Comparison of ENCODE assay signal across 15 cellular contexts in genomic region chr12:60106207-60106606, GRCh38.
DNase-seq lines count a peak whose midpoint lies in the region; ATAC-seq, FAIRE-seq and TF ChIP-seq lines count a peak whose summit lies in the region.
"Had no signal": no experiment of that assay in that cellular context is flagged by ENCODE, and none has a peak within 500 bp of the region (broad histone marks: within the 10 kb centered on the region; RNA-seq: fewer than 3 reads in every experiment).

No MANE protein-coding gene starts in this region.

- no peaks in the 10 kb centered on the region for H3K27me3 Mint-ChIP-seq in astrocyte (ENCODE audit: low read depth, unreplicated experiment)
- H3K27me3 Mint-ChIP-seq: naive thymus-derived CD8-positive, alpha-beta T cell had no signal

- no peaks in the 10 kb centered on the region for H3K9me3 Mint-ChIP-seq in astrocyte (ENCODE audit: unreplicated experiment)
- H3K9me3 Mint-ChIP-seq: activated naive CD4-positive, alpha-beta T cell treated with anti-CD3 and anti-CD28 coated beads for 36 hours had no signal

- peaks cover 5% of the 10 kb centered on the region for H3K4me1 ChIP-seq in astrocyte (ENCODE audit: insufficient read depth, low read length)
- H3K4me1 ChIP-seq in aorta (ENCODE audit: control insufficient read depth in 1 of 2, insufficient read depth in 2 of 2, low read length in 2 of 2), result no peaks in the 10 kb centered on the region

- H2AFZ ChIP-seq in astrocyte (ENCODE audit: low read depth, low read length), result no peak overlapping the region

- no peaks in the 10 kb centered on the region for H3K79me2 ChIP-seq in astrocyte (ENCODE audit: insufficient read depth, low read length)

- FAIRE-seq in astrocyte (lab: Jason Lieb, UNC), result no peak
- peak; percentile 92 for FAIRE-seq in islet of Langerhans (lab: Jason Lieb, UNC)

- H3K27ac Mint-ChIP-seq in astrocyte (ENCODE audit: unreplicated experiment), result no peak overlapping the region
- H3K27ac Mint-ChIP-seq: activated naive CD4-positive, alpha-beta T cell treated with anti-CD3 and anti-CD28 coated beads for 36 hours; naive thymus-derived CD8-positive, alpha-beta T cell had no signal

- TF ChIP-seq CTCF in astrocyte (IDR thresholded peaks at IDR 0.05; ENCODE audit: insufficient read depth, low read depth, low read length), result peak; percentile 22

- H3K27ac ChIP-seq in astrocyte (ENCODE audit: low read depth, low read length), result no peak overlapping the region
- no peak overlapping the region for H3K27ac ChIP-seq in aorta (ENCODE audit: low read depth in 1 of 2, low read length in 2 of 2)
- H3K27ac ChIP-seq: SK-N-MC had no signal

- H3K4me2 ChIP-seq in astrocyte (ENCODE audit: low read length), result no peak overlapping the region

- intact Hi-C loops in aorta (cut with DNase I), result no loop called here

- peaks cover 9% of the 10 kb centered on the region for H3K4me1 Mint-ChIP-seq in astrocyte (ENCODE audit: low read depth, unreplicated experiment)
- H3K4me1 Mint-ChIP-seq: naive thymus-derived CD8-positive, alpha-beta T cell had no signal

- no peak for ATAC-seq in aorta (ENCODE audit: low FRiP score)
- ATAC-seq: naive thymus-derived CD8-positive, alpha-beta T cell; stimulated activated naive CD8-positive, alpha-beta T cell treated with anti-CD3 and anti-CD28 coated beads, Interleukin-15, Interleukin-2, amounts not matched to agents 100 U/mL and 50 U/mL, for 24 hours had no signal

- H3K36me3 Mint-ChIP-seq in astrocyte (ENCODE audit: low read depth, unreplicated experiment), result no peaks in the 10 kb centered on the region
- H3K36me3 Mint-ChIP-seq: naive thymus-derived CD8-positive, alpha-beta T cell had no signal

- no peak overlapping the region for H3K9ac ChIP-seq in astrocyte (ENCODE audit: low read length)

- H3K9me3 ChIP-seq in astrocyte (ENCODE audit: insufficient read depth, low read depth, low read length), result no peaks in the 10 kb centered on the region
- H3K9me3 ChIP-seq in aorta (ENCODE audit: control insufficient read depth, low read length), result no peaks in the 10 kb centered on the region

- no peaks in the 10 kb centered on the region for H3K36me3 ChIP-seq in astrocyte (ENCODE audit: insufficient read depth, low read length)
- H3K36me3 ChIP-seq in aorta (ENCODE audit: control insufficient read depth in 1 of 2, insufficient read depth in 2 of 2, low read length in 1 of 2), result no peaks in the 10 kb centered on the region

- no peak overlapping the region for H3K4me3 Mint-ChIP-seq in astrocyte (ENCODE audit: unreplicated experiment)
- H3K4me3 Mint-ChIP-seq: activated naive CD4-positive, alpha-beta T cell treated with anti-CD3 and anti-CD28 coated beads for 36 hours; naive thymus-derived CD8-positive, alpha-beta T cell had no signal

- DNase-seq in AG20443 (ENCODE audit: low spot score) (peak; percentile 9), Kasumi-1 (lab: John Stamatoyannopoulos, UW) (peak; percentile 16 to 35), astrocyte (ENCODE audit: low read depth) (peak; percentile 18), aorta (no peak), NCI-H345 (lab: John Stamatoyannopoulos, UW) (no peak), NCI-H187 treated with DMSO at 0.1 percent for 48 hours (lab: John Stamatoyannopoulos, UW) (no peak), T-helper 1 cell (no peak)
- DNase-seq: activated CD4-positive, alpha-beta T cell treated with anti-CD3 and anti-CD28 coated beads, Interleukin-2, amount 50 U/mL, for 48 hours; activated naive CD4-positive, alpha-beta T cell treated with anti-CD3 and anti-CD28 coated beads for 36 hours; Calu3; naive thymus-derived CD8-positive, alpha-beta T cell; stimulated activated CD4-positive, alpha-beta T cell treated with anti-CD3 and anti-CD28 coated beads, Interleukin-12 subunit alpha, Interleukin-12 subunit beta, amount 100 ng/mL, for 4 hours; stimulated activated naive CD8-positive, alpha-beta T cell treated with anti-CD3 and anti-CD28 coated beads, Interleukin-15, Interleukin-2, amounts not matched to agents 100 U/mL and 50 U/mL, for 24 hours had no signal

- WGBS in aorta, 2 donors, result 15 to 24% methylated on average over 1 of the region's 1 CpG

- no peak overlapping the region for H3K4me3 ChIP-seq in astrocyte (ENCODE audit: insufficient read depth, low read depth, low read length)
- no peak overlapping the region for H3K4me3 ChIP-seq in aorta (ENCODE audit: low read length in 2 of 2)
- H3K4me3 ChIP-seq: SK-N-MC had no signal

- no peaks in the 10 kb centered on the region for H4K20me1 ChIP-seq in astrocyte (ENCODE audit: insufficient read depth, low read length)

- no peaks in the 10 kb centered on the region for H3K27me3 ChIP-seq in astrocyte (ENCODE audit: insufficient read depth, low read length)
- H3K27me3 ChIP-seq in aorta (ENCODE audit: control insufficient read depth in 1 of 2, insufficient read depth in 2 of 2, low read length in 1 of 2), result no peaks in the 10 kb centered on the region

Comparison
In these comparisons a context has a peak if more than half of its experiments do, and no peak if none do; other contexts are left out.
1. DNase-seq: peak in AG20443 (single experiment), Kasumi-1 (2 of 2) and astrocyte (single experiment); none in aorta (0 of 2), NCI-H345 (single experiment), NCI-H187 treated with DMSO at 0.1 percent for 48 hours (single experiment) and T-helper 1 cell (0 of 5).